ENCODE assay signal across 20 cellular contexts in the genomic region with DNA sequence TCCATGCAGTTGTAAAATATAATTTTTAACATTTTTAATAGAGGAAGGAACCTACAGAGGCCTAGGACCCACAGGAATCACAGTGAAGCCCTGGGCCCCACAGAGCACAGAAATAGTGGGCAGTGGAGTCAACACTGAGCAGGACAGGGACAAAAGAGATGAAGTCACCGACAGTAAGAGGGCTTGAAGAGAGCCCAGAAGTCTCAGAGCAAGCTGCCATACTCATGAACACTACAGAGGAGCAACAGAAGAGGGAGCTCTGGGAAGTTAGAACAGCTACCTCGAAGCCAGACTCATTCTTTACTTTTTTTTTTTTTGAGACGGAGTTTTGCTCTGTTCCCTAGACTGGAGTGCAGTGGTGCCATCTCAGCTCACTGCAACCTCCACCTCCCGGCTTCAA.
DNase-seq lines count a peak whose midpoint lies in the region; ATAC-seq, FAIRE-seq and TF ChIP-seq lines count a peak whose summit lies in the region.
"Had no signal": no experiment of that assay in that cellular context is flagged by ENCODE, and none has a peak within 500 bp of the region (broad histone marks: within the 10 kb centered on the region; RNA-seq: fewer than 3 reads in every experiment).

No MANE protein-coding gene starts in this region.

- H2BK5ac ChIP-seq in H9 (ENCODE audit: insufficient read length, low read length) (no peak overlapping the region), H1 (ENCODE audit: low read depth, low read length) (no peak overlapping the region)

- no peak overlapping the region for H4K8ac ChIP-seq in H9 (replicated peaks; ENCODE audit: insufficient read length, low read depth, low read length)
- no peak overlapping the region for H4K8ac ChIP-seq in H1 (ENCODE audit: extremely low read depth, insufficient read depth, low read length)

- H4K5ac ChIP-seq in H9 (ENCODE audit: insufficient read length, low read depth, low read length) (no peak overlapping the region), H1 (ENCODE audit: insufficient read length, low read depth, low read length) (no peak overlapping the region)

- no peak overlapping the region for H3K4me2 ChIP-seq in H9 (ENCODE audit: insufficient read depth, insufficient read length, low read length)
- no peak overlapping the region for H3K4me2 ChIP-seq in H1 (ENCODE audit: insufficient read depth in 1 of 2, low read depth in 2 of 2, low read length in 2 of 2)

- H2BK12ac ChIP-seq in H9 (ENCODE audit: insufficient read length, low read depth, low read length) (no peak overlapping the region), H1 (ENCODE audit: low read depth, low read length) (no peak overlapping the region)

- no CpG with 5 or more reads among the region's 4 CpGs for WGBS in H9 (ENCODE audit: extremely low coverage, insufficient read length, low lambda C conversion rate)
- WGBS in H1 (ENCODE audit: extremely low coverage in 1 of 2, insufficient coverage in 1 of 2, insufficient read length in 1 of 2, insufficient replicate concordance in 2 of 2, low coverage in 1 of 2, low lambda C conversion rate in 2 of 2, missing lambda C conversion rate in 1 of 2), 2 experiments, result 97% methylated on average over 4 of the region's 4 CpGs; no CpG with 5 or more reads in 1 of the 2 experiments

- H3K27me3 ChIP-seq in H9 (ENCODE audit: insufficient read depth, low read length) (no peaks in the 10 kb centered on the region), H1 (replicated peaks in 1 of 4; ENCODE audit: control insufficient read depth in 3 of 4, extremely low read depth in 1 of 4, insufficient read depth in 3 of 4, low read length in 3 of 4) (no peaks in the 10 kb centered on the region)
- H3K27me3 ChIP-seq: SJCRH30 had no signal

- H3K36me3 ChIP-seq in H1 (ENCODE audit: control insufficient read depth in 2 of 4, insufficient read depth in 4 of 4, low read length in 3 of 4), result no peaks in the 10 kb centered on the region
- H3K36me3 ChIP-seq: SJCRH30 had no signal

- no peak overlapping the region for H2BK15ac ChIP-seq in H9 (ENCODE audit: low read depth, low read length)
- H2BK15ac ChIP-seq in H1 (ENCODE audit: low read length), result no peak overlapping the region

- H3K4me3 ChIP-seq in H1 (ENCODE audit: extremely low read depth in 1 of 4, insufficient read depth in 2 of 4, low read depth in 3 of 4, low read length in 4 of 4), result no peak overlapping the region
- H3K4me3 ChIP-seq: SJCRH30 had no signal

- H4K20me1 ChIP-seq in H9 (ENCODE audit: control insufficient read depth, insufficient read depth, insufficient read length), result no peaks in the 10 kb centered on the region
- no peaks in the 10 kb centered on the region for H4K20me1 ChIP-seq in H1 (replicated peaks in 1 of 2; ENCODE audit: control insufficient read depth in 1 of 2, insufficient read depth in 2 of 2, low read length in 2 of 2)

- H3K56ac ChIP-seq in H9 (ENCODE audit: insufficient read length, low read depth, low read length) (no peak overlapping the region), H1 (replicated peaks; ENCODE audit: insufficient read length, low read depth, low read length) (no peak overlapping the region)

- no peak overlapping the region for H3K23ac ChIP-seq in H9 (ENCODE audit: insufficient read length, low read depth, low read length)
- no peak overlapping the region for H3K23ac ChIP-seq in H1 (ENCODE audit: insufficient read length)

- H2AK5ac ChIP-seq in H9 (ENCODE audit: insufficient read length, low read length) (no peak overlapping the region), H1 (ENCODE audit: low read depth, low read length) (no peak overlapping the region)

- H2BK120ac ChIP-seq in H9 (ENCODE audit: low read depth, low read length, poor library complexity, severe bottlenecking) (no peak overlapping the region), H1 (replicated peaks; ENCODE audit: low read depth, low read length) (no peak overlapping the region)

- no peak for DNase-seq in H9
- no peak for DNase-seq in WTC11 (ENCODE audit: low spot score)
- no peak for DNase-seq in H1 (ENCODE audit: low read depth in 1 of 2, low spot score in 2 of 2)
- DNase-seq in urothelium cell line (ENCODE audit: low spot score), result peak; percentile 33
- no peak for DNase-seq in activated CD8-positive, alpha-beta memory T cell treated with anti-CD3 and anti-CD28 coated beads, Interleukin-2, amount 10 ng/mL, durations not matched to agents 7 days and 5 days
- no peak for DNase-seq in activated CD4-positive, alpha-beta T cell treated with anti-CD3 and anti-CD28 coated beads, Interleukin-2, amount 10 ng/mL, durations not matched to agents 7 days and 5 days
- DNase-seq in activated T-cell treated with anti-CD3 and anti-CD28 coated beads for 4 hours, result no peak
- DNase-seq: H7, NCI-H1092, NCI-H1436, NCI-H187, NCI-H2081 treated with DMSO at 0.1 percent for 48 hours, NCI-H2171, NCI-H226, NCI-H510A, PC-3, SJCRH30 had no signal

- no peak overlapping the region for H3K4ac ChIP-seq in H9 (ENCODE audit: low read depth, low read length)
- H3K4ac ChIP-seq in H1 (replicated peaks; ENCODE audit: insufficient read length, low read depth, low read length), result no peak overlapping the region

- H3K79me1 ChIP-seq in H9 (ENCODE audit: insufficient read depth, low read depth, low read length, poor library complexity, severe bottlenecking) (no peaks in the 10 kb centered on the region), H1 (ENCODE audit: low read depth, low read length) (no peaks in the 10 kb centered on the region)

- H3K27ac ChIP-seq in H9 (ENCODE audit: insufficient read length, low read depth, low read length) (no peak overlapping the region), H1 (ENCODE audit: low read depth, low read length) (no peak overlapping the region)
- H3K27ac ChIP-seq: SJCRH30 had no signal

- H4K91ac ChIP-seq in H9 (ENCODE audit: insufficient read length, low read depth, low read length), result no peak overlapping the region
- no peak overlapping the region for H4K91ac ChIP-seq in H1 (replicated peaks; ENCODE audit: insufficient read length, low read length)

- TF ChIP-seq RAD21 in H1 (IDR thresholded peaks at IDR 0.05 in 1 of 2, conservative IDR thresholded peaks at IDR 0.05 in 1 of 2; ENCODE audit: low read depth in 2 of 2, low read length in 2 of 2), result peak in 1 of 2 experiments; percentile 37; a peak in 2 of 4 replicates

- CTCF ChIA-PET in WTC11 (lab: Charles Lee), result no interaction called here
- CTCF ChIA-PET in H1 (lab: Charles Lee; ENCODE audit: partially characterized antibody), result interaction anchor here (0.6 kb wide), 2 partner anchors 13 to 351 kb away, joined by 3 to 4 read pairs; no protein-coding TSS in a partner anchor
- CTCF ChIA-PET in activated CD8-positive, alpha-beta memory T cell treated with anti-CD3 and anti-CD28 coated beads, Interleukin-2, amount 10 ng/mL, durations not matched to agents 7 days and 5 days (lab: Charles Lee), result no interaction called here
- CTCF ChIA-PET in activated CD4-positive, alpha-beta T cell treated with anti-CD3 and anti-CD28 coated beads, Interleukin-2, amount 10 ng/mL, durations not matched to agents 7 days and 5 days (lab: Charles Lee), result no interaction called here

- H3K9me3 ChIP-seq in H9 (ENCODE audit: control insufficient read depth, low read depth, low read length) (no peaks in the 10 kb centered on the region), H1 (ENCODE audit: insufficient read depth in 2 of 2, low read depth in 1 of 2, low read length in 1 of 2) (no peaks in the 10 kb centered on the region)
- H3K9me3 ChIP-seq: SJCRH30 had no signal

- peak; percentile 25; the same call in 2 of the 3 replicates for TF ChIP-seq CTCF in H9 (conservative IDR thresholded peaks at IDR 0.05)
- TF ChIP-seq CTCF in WTC11 (IDR thresholded peaks at IDR 0.05), result no peak
- TF ChIP-seq CTCF in H1 (IDR thresholded peaks at IDR 0.05; ENCODE audit: control extremely low read depth in 1 of 3, insufficient read depth in 1 of 3, low read depth in 1 of 3, low read length in 3 of 3), result peak in 1 of 3 experiments; percentile 27; a peak in 1 of 4 replicates

- H3K27me3 Mint-ChIP-seq in H9 (ENCODE audit: low read depth) (no peaks in the 10 kb centered on the region), WTC11 (ENCODE audit: low read depth) (no peaks in the 10 kb centered on the region)
- H3K27me3 Mint-ChIP-seq in activated CD8-positive, alpha-beta memory T cell treated with anti-CD3 and anti-CD28 coated beads, Interleukin-2, amount 10 ng/mL, durations not matched to agents 7 days and 5 days, result no peaks in the 10 kb centered on the region
- H3K27me3 Mint-ChIP-seq in activated CD4-positive, alpha-beta T cell treated with anti-CD3 and anti-CD28 coated beads, Interleukin-2, amount 10 ng/mL, durations not matched to agents 7 days and 5 days, result no peaks in the 10 kb centered on the region

- H3K36me3 Mint-ChIP-seq in H9 (ENCODE audit: insufficient read depth in 1 of 3, low read depth in 3 of 3), result no peaks in the 10 kb centered on the region
- no peaks in the 10 kb centered on the region for H3K36me3 Mint-ChIP-seq in WTC11
- no peaks in the 10 kb centered on the region for H3K36me3 Mint-ChIP-seq in activated CD8-positive, alpha-beta memory T cell treated with anti-CD3 and anti-CD28 coated beads, Interleukin-2, amount 10 ng/mL, durations not matched to agents 7 days and 5 days
- no peaks in the 10 kb centered on the region for H3K36me3 Mint-ChIP-seq in activated CD4-positive, alpha-beta T cell treated with anti-CD3 and anti-CD28 coated beads, Interleukin-2, amount 10 ng/mL, durations not matched to agents 7 days and 5 days (ENCODE audit: low read depth)

- H3K14ac ChIP-seq in H9 (ENCODE audit: insufficient read depth, low read length), result no peak overlapping the region
- no peak overlapping the region for H3K14ac ChIP-seq in H1 (ENCODE audit: insufficient read length)

- H3K9me3 Mint-ChIP-seq in H9 (peaks cover 0 to 2% of the 10 kb centered on the region in 2 experiments; a peak in 2 of 5 replicates), WTC11 (peaks cover 5% of the 10 kb centered on the region)
- H3K9me3 Mint-ChIP-seq in activated CD8-positive, alpha-beta memory T cell treated with anti-CD3 and anti-CD28 coated beads, Interleukin-2, amount 10 ng/mL, durations not matched to agents 7 days and 5 days (ENCODE audit: low read depth), result peaks cover 7% of the 10 kb centered on the region
- no peaks in the 10 kb centered on the region for H3K9me3 Mint-ChIP-seq in activated CD4-positive, alpha-beta T cell treated with anti-CD3 and anti-CD28 coated beads, Interleukin-2, amount 10 ng/mL, durations not matched to agents 7 days and 5 days

- POLR2A ChIA-PET in WTC11 (lab: Charles Lee) (no interaction called here), H1 (lab: Charles Lee; ENCODE audit: partially characterized antibody) (no interaction called here)
- POLR2A ChIA-PET in activated CD4-positive, alpha-beta T cell treated with anti-CD3 and anti-CD28 coated beads, Interleukin-2, amount 10 ng/mL, durations not matched to agents 7 days and 5 days (lab: Charles Lee), result no interaction called here

- H3K4me1 ChIP-seq in H9 (ENCODE audit: insufficient read depth, low read length), result no peaks in the 10 kb centered on the region
- no peaks in the 10 kb centered on the region for H3K4me1 ChIP-seq in H1 (replicated peaks in 1 of 4; ENCODE audit: control insufficient read depth in 3 of 4, insufficient read depth in 4 of 4, low read length in 3 of 4)
- H3K4me1 ChIP-seq: SJCRH30 had no signal

- H3K27ac Mint-ChIP-seq in H9 (no peak overlapping the region), WTC11 (no peak overlapping the region)
- no peak overlapping the region for H3K27ac Mint-ChIP-seq in activated CD8-positive, alpha-beta memory T cell treated with anti-CD3 and anti-CD28 coated beads, Interleukin-2, amount 10 ng/mL, durations not matched to agents 7 days and 5 days
- H3K27ac Mint-ChIP-seq in activated CD4-positive, alpha-beta T cell treated with anti-CD3 and anti-CD28 coated beads, Interleukin-2, amount 10 ng/mL, durations not matched to agents 7 days and 5 days, result no peak overlapping the region

- H3K18ac ChIP-seq in H9 (ENCODE audit: insufficient read length, low read depth, low read length), result no peak overlapping the region
- no peak overlapping the region for H3K18ac ChIP-seq in H1 (ENCODE audit: extremely low read depth, low read length)

- H3K79me2 ChIP-seq in H9 (ENCODE audit: insufficient read depth, low read length) (no peaks in the 10 kb centered on the region), H1 (ENCODE audit: control insufficient read depth in 1 of 2, insufficient read depth in 2 of 2, low read length in 2 of 2) (no peaks in the 10 kb centered on the region)

- no peak overlapping the region for H3T11ph ChIP-seq in H9 (ENCODE audit: low read length)

- no peak overlapping the region for H2BK20ac ChIP-seq in H9 (ENCODE audit: low read depth, low read length, poor library complexity, severe bottlenecking)
- 0 out of 2 replicates have a peak overlapping the region, but pooled peaks have one; percentile 29 for H2BK20ac ChIP-seq in H1 (ENCODE audit: low read length)

- peaks cover 0 to 18% of the 10 kb centered on the region in 2 experiments; a peak in 2 of 4 replicates for H3K4me1 Mint-ChIP-seq in H9
- peaks cover 20% of the 10 kb centered on the region for H3K4me1 Mint-ChIP-seq in WTC11
- no peaks in the 10 kb centered on the region for H3K4me1 Mint-ChIP-seq in activated CD8-positive, alpha-beta memory T cell treated with anti-CD3 and anti-CD28 coated beads, Interleukin-2, amount 10 ng/mL, durations not matched to agents 7 days and 5 days
- H3K4me1 Mint-ChIP-seq in activated CD4-positive, alpha-beta T cell treated with anti-CD3 and anti-CD28 coated beads, Interleukin-2, amount 10 ng/mL, durations not matched to agents 7 days and 5 days, result no peaks in the 10 kb centered on the region

- H2AFZ ChIP-seq in H9 (ENCODE audit: low read length) (no peak overlapping the region), H1 (ENCODE audit: low read length) (no peak overlapping the region)

- FAIRE-seq in H1 (lab: Jason Lieb, UNC) (no peak), urothelium cell line (lab: Jason Lieb, UNC) (no peak)
- FAIRE-seq: D721Med, GM18507 had no signal

- H3K9ac ChIP-seq in H9 (ENCODE audit: extremely low read depth, insufficient read length, low read length) (no peak overlapping the region), H1 (replicated peaks in 1 of 4; ENCODE audit: extremely low read depth in 1 of 4, low read depth in 3 of 4, low read length in 3 of 4) (no peak overlapping the region)

- H3K23me2 ChIP-seq in H9 (ENCODE audit: insufficient read length, low read depth, low read length, poor library complexity, severe bottlenecking), result no peaks in the 10 kb centered on the region
- no peaks in the 10 kb centered on the region for H3K23me2 ChIP-seq in H1 (ENCODE audit: low read depth, low read length)

- ATAC-seq in WTC11, result peak; percentile 51; the same call in 1 of the 2 replicates
- ATAC-seq in activated CD8-positive, alpha-beta memory T cell treated with anti-CD3 and anti-CD28 coated beads, Interleukin-2, amount 10 ng/mL, durations not matched to agents 7 days and 5 days, result no peak
- ATAC-seq: PC-3, Right ventricle myocardium inferior had no signal

- TF ChIP-seq POLR2A in H1 (IDR thresholded peaks at IDR 0.05; ENCODE audit: control extremely low read depth in 1 of 2, low read depth in 2 of 2, low read length in 2 of 2), result no peak

- no peak overlapping the region for H3K4me3 Mint-ChIP-seq in H9
- no peak overlapping the region for H3K4me3 Mint-ChIP-seq in WTC11
- no peak overlapping the region for H3K4me3 Mint-ChIP-seq in activated CD8-positive, alpha-beta memory T cell treated with anti-CD3 and anti-CD28 coated beads, Interleukin-2, amount 10 ng/mL, durations not matched to agents 7 days and 5 days
- no peak overlapping the region for H3K4me3 Mint-ChIP-seq in activated CD4-positive, alpha-beta T cell treated with anti-CD3 and anti-CD28 coated beads, Interleukin-2, amount 10 ng/mL, durations not matched to agents 7 days and 5 days

- TF ChIP-seq EP300 in H1 (IDR thresholded peaks at IDR 0.05; ENCODE audit: borderline replicate concordance in 1 of 2, low read depth in 2 of 2, low read length in 2 of 2), result no peak
